1 cellular context compared by ENCODE assay signal in genomic region chr12:64652346-64652745, GRCh38.
TF ChIP-seq lines count a peak whose summit lies in the region.

No MANE protein-coding gene starts in this region.

TF ChIP-seq in endothelial cell of umbilical vein, 7 proteins besides CTCF, POLR2A, EP300 and RAD21 (continued from another document):
- no peak for TF ChIP-seq MAX (IDR thresholded peaks at IDR 0.05; ENCODE audit: insufficient read depth, insufficient read length)
